3 cellular contexts compared by ENCODE assay signal in genomic region chr2:172782506-172783090, GRCh38.
A peak's percentile ranks its signal among the peaks of the same experiment; 100 is the strongest.
TF ChIP-seq lines count a peak whose summit lies in the region.

No MANE protein-coding gene starts in this region.

TF ChIP-seq in A549, 52 proteins besides CTCF, POLR2A, EP300 and RAD21:
- TF ChIP-seq CHD4 (IDR thresholded peaks at IDR 0.05; ENCODE audit: borderline replicate concordance) = no peak
- no peak for TF ChIP-seq FOSB (CRISPR knock-in tag; IDR thresholded peaks at IDR 0.05)
- TF ChIP-seq HOXB13 (CRISPR knock-in tag; IDR thresholded peaks at IDR 0.05; ENCODE audit: low read depth) = no peak
- no peak for TF ChIP-seq ESRRA (IDR thresholded peaks at IDR 0.05; ENCODE audit: borderline replicate concordance, low read length)
- no peak for TF ChIP-seq GATA3 (IDR thresholded peaks at IDR 0.05; ENCODE audit: borderline replicate concordance)
- TF ChIP-seq, protein P1, sequence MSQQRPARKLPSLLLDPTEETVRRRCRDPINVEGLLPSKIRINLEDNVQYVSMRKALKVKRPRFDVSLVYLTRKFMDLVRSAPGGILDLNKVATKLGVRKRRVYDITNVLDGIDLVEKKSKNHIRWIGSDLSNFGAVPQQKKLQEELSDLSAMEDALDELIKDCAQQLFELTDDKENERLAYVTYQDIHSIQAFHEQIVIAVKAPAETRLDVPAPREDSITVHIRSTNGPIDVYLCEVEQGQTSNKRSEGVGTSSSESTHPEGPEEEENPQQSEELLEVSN (IDR thresholded peaks at IDR 0.05; ENCODE audit: borderline replicate concordance, low read depth) = no peak
- no peak for TF ChIP-seq USF2 (IDR thresholded peaks at IDR 0.05)
- no peak for TF ChIP-seq MAZ (IDR thresholded peaks at IDR 0.05; ENCODE audit: borderline replicate concordance, low read depth, low read length)
- TF ChIP-seq RARB (CRISPR knock-in tag; IDR thresholded peaks at IDR 0.05) = no peak
- no peak for TF ChIP-seq HOXA7 (CRISPR knock-in tag; IDR thresholded peaks at IDR 0.05)
- no peak for TF ChIP-seq HDAC2 (IDR thresholded peaks at IDR 0.05)
- no peak for TF ChIP-seq HOXB5 (CRISPR knock-in tag; IDR thresholded peaks at IDR 0.05)

TF ChIP-seq in IMR-90, 13 proteins besides CTCF, POLR2A, EP300 and RAD21:
- TF ChIP-seq NFE2L2 (IDR thresholded peaks at IDR 0.05; ENCODE audit: low read depth, low read length) (no peak), CEBPB (IDR thresholded peaks at IDR 0.05; ENCODE audit: low read depth, low read length) (peak; percentile 82), FOS (IDR thresholded peaks at IDR 0.05; ENCODE audit: low read depth, low read length) (no peak), MAFK (IDR thresholded peaks at IDR 0.05; ENCODE audit: low read depth, low read length) (no peak), CHD1 (IDR thresholded peaks at IDR 0.05; ENCODE audit: low read depth, low read length) (no peak), BHLHE40 (IDR thresholded peaks at IDR 0.05; ENCODE audit: low read depth, low read length) (0 out of 2 replicates have a peak, but pooled peaks have one; percentile 28)

TF ChIP-seq in HEK293T, 16 proteins besides CTCF, POLR2A, EP300 and RAD21:
- TF ChIP-seq, protein P2, sequence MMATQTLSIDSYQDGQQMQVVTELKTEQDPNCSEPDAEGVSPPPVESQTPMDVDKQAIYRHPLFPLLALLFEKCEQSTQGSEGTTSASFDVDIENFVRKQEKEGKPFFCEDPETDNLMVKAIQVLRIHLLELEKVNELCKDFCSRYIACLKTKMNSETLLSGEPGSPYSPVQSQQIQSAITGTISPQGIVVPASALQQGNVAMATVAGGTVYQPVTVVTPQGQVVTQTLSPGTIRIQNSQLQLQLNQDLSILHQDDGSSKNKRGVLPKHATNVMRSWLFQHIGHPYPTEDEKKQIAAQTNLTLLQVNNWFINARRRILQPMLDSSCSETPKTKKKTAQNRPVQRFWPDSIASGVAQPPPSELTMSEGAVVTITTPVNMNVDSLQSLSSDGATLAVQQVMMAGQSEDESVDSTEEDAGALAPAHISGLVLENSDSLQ (IDR thresholded peaks at IDR 0.05) = no peak
- TF ChIP-seq FOXK2 (IDR thresholded peaks at IDR 0.05) (no peak), LEF1 (IDR thresholded peaks at IDR 0.05; ENCODE audit: borderline replicate concordance) (no peak), FOXM1 (IDR thresholded peaks at IDR 0.05; ENCODE audit: borderline replicate concordance) (no peak), SP1 (IDR thresholded peaks at IDR 0.05) (no peak), CTBP1 (IDR thresholded peaks at IDR 0.05; ENCODE audit: borderline replicate concordance) (no peak), FOXA1 (IDR thresholded peaks at IDR 0.05) (no peak), L3MBTL2 (conservative IDR thresholded peaks at IDR 0.05) (no peak), BHLHE40 (IDR thresholded peaks at IDR 0.05; ENCODE audit: borderline replicate concordance) (no peak), ARNT (IDR thresholded peaks at IDR 0.05) (no peak), ZNF384 (IDR thresholded peaks at IDR 0.05) (no peak), TARDBP (IDR thresholded peaks at IDR 0.05) (no peak)
